In the genomic region with DNA sequence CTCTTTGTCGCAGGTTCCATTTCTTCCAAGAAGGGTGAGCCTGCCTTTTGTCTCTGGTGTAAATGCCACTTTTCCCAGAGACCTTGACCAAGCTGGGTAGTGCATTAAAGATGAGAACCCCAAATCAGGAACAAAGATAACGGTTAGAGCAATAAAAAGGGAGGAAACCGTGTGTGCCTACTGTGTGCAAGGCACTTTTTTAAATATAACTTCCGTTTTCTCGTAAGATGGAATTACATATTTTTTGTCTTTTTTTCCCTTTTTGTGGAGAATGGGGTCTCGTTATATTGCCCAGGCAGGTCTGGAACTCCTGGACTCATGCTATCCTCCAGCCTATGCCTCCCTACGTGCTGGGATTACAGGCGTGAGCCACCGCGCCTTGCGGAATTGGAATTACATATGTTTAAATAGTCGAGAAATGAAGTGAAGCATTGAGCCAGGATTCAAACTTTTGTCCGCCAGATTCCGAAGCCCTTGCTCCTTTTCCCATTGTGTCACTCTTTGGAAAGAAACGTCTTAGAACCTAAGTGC, we compare ENCODE assay signal across 8 cellular contexts. TPM values are rescaled to one million over a fixed set of nuclear protein-coding genes. Genes with fewer than 3 reads are reported as not detected.
DNase-seq lines count a peak whose midpoint lies in the region; ATAC-seq and TF ChIP-seq lines count a peak whose summit lies in the region.

No MANE protein-coding gene starts in this region.

- peaks cover 4% of the 10 kb centered on the region for H3K36me3 Mint-ChIP-seq in progenitor cell of endocrine pancreas (ENCODE audit: insufficient read depth)

- TF ChIP-seq CTCF in PC-3 (conservative IDR thresholded peaks at IDR 0.05; ENCODE audit: low read depth, low read length): no peak
- TF ChIP-seq CTCF in epithelial cell of proximal tubule (conservative IDR thresholded peaks at IDR 0.05; ENCODE audit: low read depth, low read length): no peak
- TF ChIP-seq CTCF in progenitor cell of endocrine pancreas (IDR thresholded peaks at IDR 0.05; ENCODE audit: unreplicated experiment): no peak
- TF ChIP-seq CTCF in GM20000 (IDR thresholded peaks at IDR 0.05; ENCODE audit: extremely low read depth, missing control alignments): no peak

- H3K27me3 ChIP-seq in PC-3 (ENCODE audit: low read length): no peaks in the 10 kb centered on the region

- H3K36me3 ChIP-seq in ES-I3 (ENCODE audit: insufficient read depth, low read length) (no peaks in the 10 kb centered on the region), PC-3 (ENCODE audit: low read depth, low read length) (no peaks in the 10 kb centered on the region)

- no TSS peak for BruUV-seq in PC-3 (replicated peaks; lab: Mats Ljungman, UMichigan)

- POLR2A ChIA-PET in PC-3 (lab: Charles Lee; ENCODE audit: unreplicated experiment): no interaction called here

- peaks cover 35% of the 10 kb centered on the region for H3K79me2 ChIP-seq in PC-3 (ENCODE audit: low read length)

- no peaks in the 10 kb centered on the region for H4K20me1 ChIP-seq in PC-3 (ENCODE audit: low read length)

- CTCF ChIA-PET in PC-3 (lab: Charles Lee): no interaction called here

- H3K4me1 Mint-ChIP-seq in progenitor cell of endocrine pancreas (ENCODE audit: low read depth): peaks cover 31% of the 10 kb centered on the region

- H3K9me3 Mint-ChIP-seq in progenitor cell of endocrine pancreas (ENCODE audit: low read depth): no peaks in the 10 kb centered on the region

- H3K4me3 ChIP-seq in PC-3 (ENCODE audit: low read length): peak overlapping the region; percentile 88
- H3K4me3 ChIP-seq in epithelial cell of proximal tubule (ENCODE audit: low read depth, low read length): peak overlapping the region; percentile 38

- peak overlapping the region; percentile 80 for H3K4me3 Mint-ChIP-seq in progenitor cell of endocrine pancreas (ENCODE audit: low read depth)

- H3K4me1 ChIP-seq in ES-I3 (ENCODE audit: insufficient read depth, low read length) (peaks cover 3% of the 10 kb centered on the region; the same call in 1 of the 2 replicates), PC-3 (ENCODE audit: insufficient read depth, low read length) (peaks cover 22% of the 10 kb centered on the region)

- H3F3A ChIP-seq in PC-3 (ENCODE audit: low read length, unreplicated experiment): no peaks in the 10 kb centered on the region

- no peak for ATAC-seq in PC-3
- ATAC-seq in HG03095 (IDR thresholded peaks at IDR 0.05; ENCODE audit: unreplicated experiment): no peak
- ATAC-seq in HG03135 (IDR thresholded peaks at IDR 0.05; ENCODE audit: unreplicated experiment): no peak

- H3K9me2 ChIP-seq in PC-3 (replicated peaks; ENCODE audit: low read length): no peaks in the 10 kb centered on the region

- H3K27ac ChIP-seq in PC-3 (ENCODE audit: low read length): peak overlapping the region; percentile 21; the same call in 1 of the 2 replicates

- H3K9ac ChIP-seq in ES-I3 (ENCODE audit: low read depth, low read length) (peak overlapping the region; percentile 77), PC-3 (ENCODE audit: low read length) (peak overlapping the region; percentile 47)

- intact Hi-C loops in PC-3 (cut with micrococcal nuclease): loop anchor here (1.0 to 5.0 kb wide), 5 partner anchors 17 to 104 kb away; a partner anchor contains a TSS

- no peak for DNase-seq in PC-3
- DNase-seq in epithelial cell of proximal tubule (ENCODE audit: low read depth): no peak
- DNase-seq in progenitor cell of endocrine pancreas (ENCODE audit: low spot score, unreplicated experiment): no peak
- no peak for DNase-seq in GM20000 (ENCODE audit: low spot score)
- no peak for DNase-seq in H4 (ENCODE audit: low spot score)

- peak overlapping the region; percentile 98 for H2AFZ ChIP-seq in PC-3 (ENCODE audit: low read length)

- H3K4me2 ChIP-seq in PC-3 (ENCODE audit: low read length): peak overlapping the region; percentile 97

- no peaks in the 10 kb centered on the region for H3K27me3 Mint-ChIP-seq in progenitor cell of endocrine pancreas

- H3K9me3 ChIP-seq in ES-I3 (ENCODE audit: control insufficient read depth, insufficient read depth, low read length) (no peaks in the 10 kb centered on the region), PC-3 (ENCODE audit: low read length) (no peaks in the 10 kb centered on the region)

- peak overlapping the region; percentile 96 for H3K27ac Mint-ChIP-seq in progenitor cell of endocrine pancreas

RNA-seq across cellular contexts. Expression of a gene that starts 0.5 kb away (rescaled TPM):
- total RNA-seq in PC-3 (2014; rRNA removed) (91.6 and 98.6 TPM in 2 replicates), epithelial cell of proximal tubule (22.7 and 60.8 TPM in 2 replicates), progenitor cell of endocrine pancreas (37.9 and 40.5 TPM in 2 replicates)
- total RNA-seq in H4 (2014; rRNA removed; shearing (Covaris generic)): 65.8 and 87.5 TPM in 2 replicates

RNA-seq across cellular contexts. Expression of a gene that starts 1.9 kb away (rescaled TPM):
- total RNA-seq in PC-3 (2014; rRNA removed) (43.9 and 52.1 TPM in 2 replicates), epithelial cell of proximal tubule (25.1 and 48.4 TPM in 2 replicates), progenitor cell of endocrine pancreas (50.0 and 50.8 TPM in 2 replicates)
- 55.1 and 62.8 TPM in 2 replicates for total RNA-seq in H4 (2014; rRNA removed; shearing (Covaris generic))

RNA-seq across cellular contexts. Expression of a gene that starts 6.2 kb away (rescaled TPM):
- total RNA-seq in PC-3 (2014; rRNA removed): 0.18 TPM in 1 of 2 replicates, not detected in the other
- not detected in 2 replicates for total RNA-seq in epithelial cell of proximal tubule
- total RNA-seq in progenitor cell of endocrine pancreas: 62.9 and 65.2 TPM in 2 replicates
- total RNA-seq in H4 (2014; rRNA removed; shearing (Covaris generic)): not detected in 2 replicates

RNA-seq across cellular contexts. Expression of a gene that starts 34.4 kb away (rescaled TPM):
- total RNA-seq in PC-3 (2014; rRNA removed) (38.4 and 39.4 TPM in 2 replicates), epithelial cell of proximal tubule (34.9 and 43.9 TPM in 2 replicates), progenitor cell of endocrine pancreas (202 and 207 TPM in 2 replicates)
- 19.6 and 22.9 TPM in 2 replicates for total RNA-seq in H4 (2014; rRNA removed; shearing (Covaris generic))

RNA-seq across cellular contexts. Expression of a gene that starts 34.5 kb away (rescaled TPM):
- 19.1 and 26.7 TPM in 2 replicates for total RNA-seq in PC-3 (2014; rRNA removed)
- total RNA-seq in epithelial cell of proximal tubule: 29.6 and 31.3 TPM in 2 replicates
- total RNA-seq in progenitor cell of endocrine pancreas: 60.3 and 64.3 TPM in 2 replicates
- total RNA-seq in H4 (2014; rRNA removed; shearing (Covaris generic)): 13.4 and 15.4 TPM in 2 replicates

Comparison
In these comparisons a context has a peak if more than half of its experiments do, and no peak if none do; other contexts are left out.
1. RNA of a gene that starts 6.2 kb away (total RNA-seq): 62.9 to 65.2 TPM in progenitor cell of endocrine pancreas; 0.18 TPM in PC-3, not detected in epithelial cell of proximal tubule and not detected in H4; every median in the first group is over 10 times any median in the second.